In genomic region chr1:38746966-38747600, GRCh38 we compare ENCODE assay signal across 20 cellular contexts.
DNase-seq lines count a peak whose midpoint lies in the region; ATAC-seq, FAIRE-seq and TF ChIP-seq lines count a peak whose summit lies in the region.
"Had no signal": no experiment of that assay in that cellular context is flagged by ENCODE, and none has a peak within 500 bp of the region (broad histone marks: within the 10 kb centered on the region; RNA-seq: fewer than 3 reads in every experiment).

No MANE protein-coding gene starts in this region.

- CTCF ChIA-PET in activated CD8-positive, alpha-beta memory T cell treated with anti-CD3 and anti-CD28 coated beads, Interleukin-2, amount 10 ng/mL, durations not matched to agents 7 days and 5 days (lab: Charles Lee), result no interaction called here
- CTCF ChIA-PET in mammary epithelial cell (lab: Charles Lee; ENCODE audit: low non-redundant PET), result no interaction called here

- BruUV-seq in mammary epithelial cell (replicated peaks; lab: Mats Ljungman, UMichigan), result no TSS peak

- no peaks in the 10 kb centered on the region for H3K9me3 Mint-ChIP-seq in activated CD8-positive, alpha-beta memory T cell treated with anti-CD3 and anti-CD28 coated beads, Interleukin-2, amount 10 ng/mL, durations not matched to agents 7 days and 5 days (ENCODE audit: low read depth)
- peaks cover 20% of the 10 kb centered on the region for H3K9me3 Mint-ChIP-seq in astrocyte (ENCODE audit: unreplicated experiment)
- peaks cover 3% of the 10 kb centered on the region for H3K9me3 Mint-ChIP-seq in neural crest cell

- H3K4me3 ChIP-seq in astrocyte (ENCODE audit: insufficient read depth, low read depth, low read length) (no peak overlapping the region), mammary epithelial cell (replicated peaks in 1 of 3; ENCODE audit: insufficient read depth in 1 of 3, low read depth in 2 of 3, low read length in 3 of 3) (no peak overlapping the region)
- H3K4me3 ChIP-seq: lung, transverse colon had no signal

- in situ Hi-C loops in mammary epithelial cell (cut with MboI; ENCODE audit: low sequenced_read_pairs in 2 of 2), result no loop called here

- no peak for FAIRE-seq in astrocyte (lab: Jason Lieb, UNC)
- FAIRE-seq: GM18507 had no signal

- no peaks in the 10 kb centered on the region for H3K36me3 Mint-ChIP-seq in activated CD8-positive, alpha-beta memory T cell treated with anti-CD3 and anti-CD28 coated beads, Interleukin-2, amount 10 ng/mL, durations not matched to agents 7 days and 5 days
- H3K36me3 Mint-ChIP-seq in astrocyte (ENCODE audit: low read depth, unreplicated experiment), result peaks cover 4% of the 10 kb centered on the region
- no peaks in the 10 kb centered on the region for H3K36me3 Mint-ChIP-seq in neural crest cell (ENCODE audit: low read depth)

- no peaks in the 10 kb centered on the region for H3K9me3 ChIP-seq in astrocyte (ENCODE audit: insufficient read depth, low read depth, low read length)
- no peaks in the 10 kb centered on the region for H3K9me3 ChIP-seq in mammary epithelial cell (replicated peaks; ENCODE audit: insufficient read depth, low read length)
- H3K9me3 ChIP-seq: SK-N-SH, transverse colon had no signal

- H3K27ac ChIP-seq in astrocyte (ENCODE audit: low read depth, low read length) (no peak overlapping the region), mammary epithelial cell (ENCODE audit: insufficient read depth, low read depth, low read length) (no peak overlapping the region)
- H3K27ac ChIP-seq: foreskin keratinocyte, transverse colon, WERI-Rb-1 had no signal

- peaks cover 20% of the 10 kb centered on the region for H3K27me3 Mint-ChIP-seq in activated CD8-positive, alpha-beta memory T cell treated with anti-CD3 and anti-CD28 coated beads, Interleukin-2, amount 10 ng/mL, durations not matched to agents 7 days and 5 days
- H3K27me3 Mint-ChIP-seq in astrocyte (ENCODE audit: low read depth, unreplicated experiment) (peaks cover 26% of the 10 kb centered on the region), neural crest cell (ENCODE audit: low read depth) (peaks cover 6% of the 10 kb centered on the region)

- H4K20me1 ChIP-seq in astrocyte (ENCODE audit: insufficient read depth, low read length), result no peaks in the 10 kb centered on the region
- no peaks in the 10 kb centered on the region for H4K20me1 ChIP-seq in mammary epithelial cell (ENCODE audit: insufficient read depth, low read length)

- 66% methylated on average over 13 of the region's 16 CpGs for WGBS in mammary epithelial cell (ENCODE audit: low coverage, missing lambda C conversion rate)

- H3K36me3 ChIP-seq in astrocyte (ENCODE audit: insufficient read depth, low read length) (no peaks in the 10 kb centered on the region), mammary epithelial cell (ENCODE audit: insufficient read depth, low read length) (no peaks in the 10 kb centered on the region)
- H3K36me3 ChIP-seq: transverse colon, WERI-Rb-1 had no signal

- DNase-seq in activated CD8-positive, alpha-beta memory T cell treated with anti-CD3 and anti-CD28 coated beads, Interleukin-2, amount 10 ng/mL, durations not matched to agents 7 days and 5 days, result no peak
- DNase-seq in activated CD8-positive, alpha-beta memory T cell treated with anti-CD3 and anti-CD28 coated beads, Interleukin-2, amount 50 U/mL, for 48 hours, result no peak
- peak; percentile 88 for DNase-seq in NCI-H2107 treated with DMSO at 0.1 percent for 48 hours (lab: John Stamatoyannopoulos, UW; ENCODE audit: unreplicated experiment)
- no peak for DNase-seq in astrocyte (ENCODE audit: low read depth)
- DNase-seq in neural crest cell (ENCODE audit: low read depth, low spot score), result no peak
- DNase-seq in NK-92 treated with Interleukin-12 subunit alpha and Interleukin-12 subunit beta, amount 100 ng/mL, for 24 hours (lab: John Stamatoyannopoulos, UW), result no peak
- DNase-seq in mammary epithelial cell, result no peak
- DNase-seq: ACHN; caudate nucleus; COR-L47; foreskin keratinocyte; nucleus accumbens; PC-3; SK-N-SH; stimulated activated CD4-positive, alpha-beta T cell treated with anti-CD3 and anti-CD28 coated beads, Interleukin-4, amount 100 ng/mL, for 24 hours; transverse colon; WERI-Rb-1 had no signal

- H3K4me3 Mint-ChIP-seq in activated CD8-positive, alpha-beta memory T cell treated with anti-CD3 and anti-CD28 coated beads, Interleukin-2, amount 10 ng/mL, durations not matched to agents 7 days and 5 days, result no peak overlapping the region
- H3K4me3 Mint-ChIP-seq in astrocyte (ENCODE audit: unreplicated experiment) (no peak overlapping the region), neural crest cell (no peak overlapping the region)

- ATAC-seq in activated CD8-positive, alpha-beta memory T cell treated with anti-CD3 and anti-CD28 coated beads, Interleukin-2, amount 10 ng/mL, durations not matched to agents 7 days and 5 days, result no peak
- ATAC-seq in HG03457 (IDR thresholded peaks at IDR 0.05; ENCODE audit: unreplicated experiment), result no peak
- ATAC-seq: foreskin keratinocyte, PC-3 had no signal

- H3K27me3 ChIP-seq in astrocyte (ENCODE audit: insufficient read depth, low read length) (peaks cover 6% of the 10 kb centered on the region), mammary epithelial cell (ENCODE audit: insufficient read depth, low read length) (no peaks in the 10 kb centered on the region)

- no peak overlapping the region for H3K4me2 ChIP-seq in astrocyte (ENCODE audit: low read length)
- H3K4me2 ChIP-seq in mammary epithelial cell (ENCODE audit: insufficient read depth, low read depth, low read length), result no peak overlapping the region
- H3K4me2 ChIP-seq: SK-N-SH had no signal

- dilution Hi-C loops in mammary epithelial cell (cut with HindIII; ENCODE audit: low sequenced_read_pairs), result no loop called here

- H3K79me2 ChIP-seq in astrocyte (ENCODE audit: insufficient read depth, low read length), result no peaks in the 10 kb centered on the region
- no peaks in the 10 kb centered on the region for H3K79me2 ChIP-seq in mammary epithelial cell (ENCODE audit: insufficient read depth, low read length)

- TF ChIP-seq CTCF in astrocyte (IDR thresholded peaks at IDR 0.05; ENCODE audit: insufficient read depth, low read depth, low read length), result no peak
- no peak for TF ChIP-seq CTCF in neural crest cell (conservative IDR thresholded peaks at IDR 0.05)
- TF ChIP-seq CTCF in mammary epithelial cell (conservative IDR thresholded peaks at IDR 0.05 in 1 of 2, IDR thresholded peaks at IDR 0.05 in 1 of 2; ENCODE audit: extremely low read depth in 1 of 2, insufficient read depth in 1 of 2, low read depth in 1 of 2, low read length in 2 of 2), result no peak

- no peaks in the 10 kb centered on the region for H3K4me1 ChIP-seq in astrocyte (ENCODE audit: insufficient read depth, low read length)
- no peaks in the 10 kb centered on the region for H3K4me1 ChIP-seq in mammary epithelial cell (ENCODE audit: insufficient read depth, low read length)
- H3K4me1 ChIP-seq: foreskin keratinocyte, transverse colon had no signal

- peak overlapping the region; percentile 26 for H2AFZ ChIP-seq in astrocyte (ENCODE audit: low read depth, low read length)
- no peak overlapping the region for H2AFZ ChIP-seq in mammary epithelial cell (ENCODE audit: low read depth, low read length)

- peaks cover 23% of the 10 kb centered on the region for H3K4me1 Mint-ChIP-seq in activated CD8-positive, alpha-beta memory T cell treated with anti-CD3 and anti-CD28 coated beads, Interleukin-2, amount 10 ng/mL, durations not matched to agents 7 days and 5 days
- H3K4me1 Mint-ChIP-seq in astrocyte (ENCODE audit: low read depth, unreplicated experiment) (peaks cover 10% of the 10 kb centered on the region), neural crest cell (no peaks in the 10 kb centered on the region)

- H3K9ac ChIP-seq in astrocyte (ENCODE audit: low read length) (no peak overlapping the region), mammary epithelial cell (ENCODE audit: insufficient read depth, low read length) (no peak overlapping the region)
- H3K9ac ChIP-seq: SK-N-SH had no signal

- intact Hi-C loops in mammary epithelial cell (cut with micrococcal nuclease), result no loop called here

- peak overlapping the region; percentile 75 for H3K27ac Mint-ChIP-seq in activated CD8-positive, alpha-beta memory T cell treated with anti-CD3 and anti-CD28 coated beads, Interleukin-2, amount 10 ng/mL, durations not matched to agents 7 days and 5 days
- no peak overlapping the region for H3K27ac Mint-ChIP-seq in astrocyte (ENCODE audit: unreplicated experiment)
- H3K27ac Mint-ChIP-seq in neural crest cell (ENCODE audit: unreplicated experiment), result peak overlapping the region; percentile 82
